19 cellular contexts compared by ENCODE assay signal in genomic region chr16:28501258-28502232, GRCh38. TPM values are rescaled to one million over a fixed set of nuclear protein-coding genes. Genes with fewer than 3 reads are reported as not detected.
A peak's percentile ranks its signal among the peaks of the same experiment; 100 is the strongest.
DNase-seq lines count a peak whose midpoint lies in the region; ATAC-seq, FAIRE-seq and TF ChIP-seq lines count a peak whose summit lies in the region.
"Had no signal": no experiment of that assay in that cellular context is flagged by ENCODE, and none has a peak within 500 bp of the region (broad histone marks: within the 10 kb centered on the region; RNA-seq: fewer than 3 reads in every experiment).

No MANE protein-coding gene starts in this region.

- peaks cover 55% of the 10 kb centered on the region for H3K36me3 ChIP-seq in neutrophil
- H3K36me3 ChIP-seq: MG63 had no signal

- CTCF ChIA-PET in WTC11 (lab: Charles Lee) = no interaction called here

- peaks cover 29 to 35% of the 10 kb centered on the region in 2 experiments for H3K4me1 ChIP-seq in neutrophil (ENCODE audit: control insufficient read depth in 1 of 2, insufficient read depth in 1 of 2, low read depth in 1 of 2, low read length in 1 of 2)

- H3K4me3 ChIP-seq in neutrophil (ENCODE audit: low read depth in 1 of 2, low read length in 1 of 2) = no peak overlapping the region
- H3K4me3 ChIP-seq: MG63, SK-N-MC had no signal

- H3K27ac ChIP-seq in neutrophil = peak overlapping the region; percentile 100
- H3K27ac ChIP-seq: C4-2B, SK-N-MC had no signal

- no peaks in the 10 kb centered on the region for H3K9me3 ChIP-seq in neutrophil
- H3K9me3 ChIP-seq: MG63 had no signal

- POLR2A ChIA-PET in WTC11 (lab: Charles Lee) = no interaction called here

- no peaks in the 10 kb centered on the region for H3K27me3 ChIP-seq in neutrophil

- TF ChIP-seq POLR2A in GM12892 (IDR thresholded peaks at IDR 0.05; ENCODE audit: low read depth, low read length) = no peak

- no peak overlapping the region for H3K4me3 Mint-ChIP-seq in WTC11
- H3K4me3 Mint-ChIP-seq: HFFc6 had no signal

- no peak for DNase-seq in GM12892 (ENCODE audit: insufficient read length)
- DNase-seq in WTC11 (ENCODE audit: low spot score) = no peak
- no peak for DNase-seq in HPDE6-E6E7 (ENCODE audit: extremely low spot score)
- no peak for DNase-seq in NK-92 treated with Interleukin-12 subunit alpha and Interleukin-12 subunit beta, amount 100 ng/mL, for 24 hours (lab: John Stamatoyannopoulos, UW)
- DNase-seq in stimulated activated naive CD8-positive, alpha-beta T cell treated with anti-CD3 and anti-CD28 coated beads, Interleukin-15, Interleukin-2, amounts not matched to agents 100 U/mL and 50 U/mL, for 24 hours = no peak
- DNase-seq: GDM1, GOT3, HFFc6, Karpas-422, MG63, NCI-H1092, NCI-H2081 treated with DMSO at 0.1 percent for 48 hours, NCI-H524, Right ventricle myocardium superior had no signal

- ATAC-seq in WTC11 = no peak
- ATAC-seq in stimulated activated naive CD8-positive, alpha-beta T cell treated with anti-CD3 and anti-CD28 coated beads, Interleukin-15, Interleukin-2, amounts not matched to agents 100 U/mL and 50 U/mL, for 24 hours = no peak

- no peak overlapping the region for H3K27ac Mint-ChIP-seq in WTC11
- H3K27ac Mint-ChIP-seq: HFFc6 had no signal

- no peaks in the 10 kb centered on the region for H3K4me1 Mint-ChIP-seq in WTC11

- H3K9me3 Mint-ChIP-seq in WTC11 = no peaks in the 10 kb centered on the region
- H3K9me3 Mint-ChIP-seq: HFFc6 had no signal

- FAIRE-seq in GM12892 (lab: Jason Lieb, UNC) = peak; percentile 42
- FAIRE-seq: RCC 7860 had no signal

- peaks cover 5% of the 10 kb centered on the region for H3K27me3 Mint-ChIP-seq in WTC11 (ENCODE audit: low read depth)

- no peaks in the 10 kb centered on the region for H3K36me3 Mint-ChIP-seq in WTC11

- TF ChIP-seq CTCF in WTC11 (IDR thresholded peaks at IDR 0.05) (no peak), neutrophil (IDR thresholded peaks at IDR 0.05) (no peak)

TF ChIP-seq in WTC11, 78 proteins besides CTCF, POLR2A, EP300 and RAD21:
- TF ChIP-seq MXD4 (CRISPR knock-in tag; IDR thresholded peaks at IDR 0.05; ENCODE audit: borderline replicate concordance) (no peak), ZBTB43 (CRISPR knock-in tag; IDR thresholded peaks at IDR 0.05) (0 out of 2 replicates have a peak, but pooled peaks have one; percentile 27)
TF ChIP-seq in WTC11: peak in this region for 1.

RNA-seq across cellular contexts. Expression of gene IL27, which starts 5.1 kb away (rescaled TPM):
- polyA plus RNA-seq in GM12892 (2012; ENCODE audit: missing spikeins) = not detected
- not detected in 3 replicates for total RNA-seq in WTC11 (2021)
- total RNA-seq: A673, HFFc6, Right ventricle myocardium superior had no signal

RNA-seq across cellular contexts. Expression of gene APOBR, which starts 7.1 kb away (rescaled TPM):
- polyA plus RNA-seq in GM12892 (2012; ENCODE audit: missing spikeins) = 0.85 TPM
- total RNA-seq in WTC11 (2021) = 0.09 to 0.11 TPM in 2 of 3 replicates, not detected in the other
- total RNA-seq: A673, HFFc6 had no signal

RNA-seq across cellular contexts. Expression of gene CLN3, which starts 9.7 kb away (rescaled TPM):
- polyA plus RNA-seq in GM12892 (2012; ENCODE audit: missing spikeins) = 8.0 TPM
- total RNA-seq in WTC11 (2021) = 20.9 to 23.9 TPM (median 22.3 TPM) in 3 replicates

RNA-seq across cellular contexts. Expression of gene NPIPB7, which starts 29.4 kb away (rescaled TPM):
- not detected for polyA plus RNA-seq in GM12892 (2012; ENCODE audit: missing spikeins)
- 0.33 to 0.92 TPM (median 0.66 TPM) in 3 replicates for total RNA-seq in WTC11 (2021)
- total RNA-seq: A673, HFFc6, Right ventricle myocardium superior had no signal

RNA-seq across cellular contexts. Expression of gene NUPR1, which starts 37.2 kb away (rescaled TPM):
- polyA plus RNA-seq in GM12892 (2012; ENCODE audit: missing spikeins) = not detected
- total RNA-seq in WTC11 (2021) = 0.33 to 1.1 TPM (median 0.66 TPM) in 3 replicates
